ENCODE assay signal across 1 cellular context in the genomic region with DNA sequence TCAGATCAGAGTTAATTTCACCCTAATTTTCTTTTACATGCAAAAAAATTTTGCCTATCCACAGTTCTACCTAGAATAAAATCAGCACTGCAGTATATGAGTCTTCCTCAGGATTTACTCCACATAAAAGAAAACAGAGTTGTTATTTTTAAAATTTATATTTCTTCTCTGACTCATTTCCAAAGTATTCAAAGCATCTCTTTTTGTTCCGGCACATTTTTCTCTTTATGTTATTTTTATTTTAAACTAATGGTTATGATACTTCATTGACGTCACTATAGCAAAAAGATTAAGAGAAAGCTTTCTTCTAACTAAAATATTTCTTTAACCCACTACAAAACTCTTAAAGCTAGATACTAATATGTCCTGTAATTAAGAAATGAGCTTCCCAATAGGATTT.
TF ChIP-seq lines count a peak whose summit lies in the region.

No MANE protein-coding gene starts in this region.

TF ChIP-seq in IMR-90, 13 proteins besides CTCF, POLR2A, EP300 and RAD21:
- TF ChIP-seq, protein P1, sequence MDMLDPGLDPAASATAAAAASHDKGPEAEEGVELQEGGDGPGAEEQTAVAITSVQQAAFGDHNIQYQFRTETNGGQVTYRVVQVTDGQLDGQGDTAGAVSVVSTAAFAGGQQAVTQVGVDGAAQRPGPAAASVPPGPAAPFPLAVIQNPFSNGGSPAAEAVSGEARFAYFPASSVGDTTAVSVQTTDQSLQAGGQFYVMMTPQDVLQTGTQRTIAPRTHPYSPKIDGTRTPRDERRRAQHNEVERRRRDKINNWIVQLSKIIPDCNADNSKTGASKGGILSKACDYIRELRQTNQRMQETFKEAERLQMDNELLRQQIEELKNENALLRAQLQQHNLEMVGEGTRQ (IDR thresholded peaks at IDR 0.05; ENCODE audit: low read depth, low read length), result no peak
- TF ChIP-seq NFE2L2 (IDR thresholded peaks at IDR 0.05; ENCODE audit: low read depth, low read length), result no peak
- 0 out of 2 replicates have a peak, but pooled peaks have one; percentile 7 for TF ChIP-seq FOS (IDR thresholded peaks at IDR 0.05; ENCODE audit: low read depth, low read length)
